In the genomic region with DNA sequence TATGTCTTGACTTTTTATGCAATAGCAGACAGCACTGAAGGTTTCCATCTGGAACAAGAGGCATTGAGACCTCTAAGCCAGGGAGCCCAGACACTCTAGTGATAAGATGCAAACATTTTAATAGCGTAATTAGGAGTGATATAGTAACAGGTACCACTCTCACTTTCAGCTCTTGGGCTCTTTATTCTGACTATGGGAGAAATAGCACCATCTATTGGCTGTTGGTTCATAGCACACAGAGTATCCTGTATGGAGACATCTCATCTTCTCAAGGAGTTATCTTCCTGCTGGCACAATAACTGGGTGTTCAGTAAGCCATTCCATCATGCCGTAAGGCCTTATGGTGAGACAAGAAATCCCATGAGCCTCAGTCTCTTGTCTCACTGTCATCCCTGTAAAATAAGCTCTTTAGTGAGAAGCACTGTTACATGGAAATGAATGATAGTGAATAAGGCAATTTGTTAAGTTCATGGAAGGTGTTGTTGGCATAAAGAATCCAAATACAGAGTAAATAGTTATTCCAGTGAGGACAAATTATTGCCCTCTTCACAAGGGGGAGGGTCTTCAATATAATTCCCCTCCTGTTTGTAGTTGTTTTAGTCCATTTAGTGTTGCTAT, we compare ENCODE assay signal across 8 cellular contexts. TPM values are rescaled to one million over a fixed set of nuclear protein-coding genes. Genes with fewer than 3 reads are reported as not detected.
DNase-seq lines count a peak whose midpoint lies in the region; ATAC-seq, FAIRE-seq and TF ChIP-seq lines count a peak whose summit lies in the region.

No MANE protein-coding gene starts in this region.

- WGBS in stomach, 5 donors: 84 to 100% (median 93%) methylated on average over 2 of the region's 2 CpGs
- 86 to 90% methylated on average over 1 to 2 of the region's 2 CpGs for WGBS in gastroesophageal sphincter (ENCODE audit: low coverage in 1 of 2), 2 donors

- TF ChIP-seq CTCF in stomach (IDR thresholded peaks at IDR 0.05) (peak in 1 of 7 experiments; percentile 29), gastroesophageal sphincter (IDR thresholded peaks at IDR 0.05) (peak in 1 of 4 experiments; percentile 39)

- H3K4me3 ChIP-seq in stomach: no peak overlapping the region
- no peak overlapping the region for H3K4me3 ChIP-seq in gastroesophageal sphincter

- H3K27me3 ChIP-seq in stomach (no peaks in the 10 kb centered on the region), gastroesophageal sphincter (no peaks in the 10 kb centered on the region)

- H3K36me3 ChIP-seq in stomach (peaks cover 0 to 52% (median 26%) of the 10 kb centered on the region in 4 donors), gastroesophageal sphincter (peaks cover 0 to 41% of the 10 kb centered on the region in 2 donors)

- H3K9me3 ChIP-seq in stomach (no peaks in the 10 kb centered on the region), gastroesophageal sphincter (no peaks in the 10 kb centered on the region)

- DNase-seq in NCI-H146 treated with DMSO at 0.1 percent for 48 hours (lab: John Stamatoyannopoulos, UW; ENCODE audit: unreplicated experiment) (peak; percentile 33), T47D (ENCODE audit: low read depth in 1 of 2, low spot score in 1 of 2) (peak; percentile 9 to 57), midbrain (lab: John Stamatoyannopoulos, UW) (peak; percentile 37), stomach (no peak)
- no peak for DNase-seq in central memory CD4-positive, alpha-beta T cell

- H3K27ac ChIP-seq in stomach (no peak overlapping the region), gastroesophageal sphincter (no peak overlapping the region)

- ATAC-seq in GM21723 (IDR thresholded peaks at IDR 0.05; ENCODE audit: unreplicated experiment): peak; percentile 61
- no peak for ATAC-seq in gastroesophageal sphincter

- TF ChIP-seq EP300 in stomach (IDR thresholded peaks at IDR 0.05) (no peak), gastroesophageal sphincter (IDR thresholded peaks at IDR 0.05) (no peak)

- in situ Hi-C loops in T47D (cut with HindIII; ENCODE audit: low pct_unique_long_range_greater_than_20kb, low sequenced_read_pairs): no loop called here

- peak; percentile 73 for FAIRE-seq in G401.6 (lab: Jason Lieb, UNC)

- no peaks in the 10 kb centered on the region for H3K4me1 ChIP-seq in stomach
- H3K4me1 ChIP-seq in gastroesophageal sphincter: peaks cover 0 to 5% (median 0%) of the 10 kb centered on the region in 3 donors

- intact Hi-C loops in stomach (cut with DNase I; ENCODE audit: low total_unique reads): no loop called here

- TF ChIP-seq POLR2A in stomach (IDR thresholded peaks at IDR 0.05) (no peak), gastroesophageal sphincter (IDR thresholded peaks at IDR 0.05) (no peak)

RNA-seq across cellular contexts. Expression of a gene that starts 48.3 kb away (rescaled TPM):
- total RNA-seq in stomach: 10 to 100 TPM in 3 of 5 donors, 1 to 10 TPM in 2; 4.3 to 30.1 (median 12.9) TPM
- 10 to 100 TPM in 1 of 3 donors, 1 to 10 TPM in 2; 5.1 to 12.6 (median 9.3) TPM for polyA plus RNA-seq in stomach
- total RNA-seq in gastroesophageal sphincter: 10 to 100 TPM in 2 of 4 donors, 1 to 10 TPM in 2; 9.3 to 60.1 (median 13.6) TPM

Comparison
In these comparisons a context has a peak if more than half of its experiments do, and no peak if none do; other contexts are left out.
1. DNase-seq: peak in NCI-H146 treated with DMSO at 0.1 percent for 48 hours (single experiment), T47D (2 of 2) and midbrain (single experiment); none in stomach (single experiment) and central memory CD4-positive, alpha-beta T cell (single experiment).